Comparison of ENCODE assay signal across 25 cellular contexts in genomic region chr1:226093621-226094020, GRCh38.
"Had no signal": no experiment of that assay in that cellular context is flagged by ENCODE, and none has a peak within 500 bp of the region (broad histone marks: within the 10 kb centered on the region; RNA-seq: fewer than 3 reads in every experiment).

No MANE protein-coding gene starts in this region.

- H3K4me3 ChIP-seq: ascending aorta, esophagus squamous epithelium, heart right ventricle, left ventricle myocardium inferior, lung, mucosa of descending colon, ovary, psoas muscle, right atrium auricular region, spleen, suprapubic skin, tibial artery had no signal

- H3K4me1 ChIP-seq: ascending aorta, heart right ventricle, left ventricle myocardium inferior, psoas muscle, right atrium auricular region, spleen, suprapubic skin, tibial artery had no signal

- H3K36me3 ChIP-seq: ascending aorta, esophagus squamous epithelium, heart right ventricle, left ventricle myocardium inferior, ovary, right atrium auricular region, spleen, suprapubic skin, tibial artery had no signal

- ATAC-seq: heart right ventricle; natural killer cell treated with Interleukin-12 subunit alpha and Interleukin-12 subunit beta and Interleukin-15 and Interleukin-18, amount 100 ng/mL, for 72 hours; psoas muscle had no signal

- H3K27ac ChIP-seq: ascending aorta, esophagus squamous epithelium, heart right ventricle, left ventricle myocardium inferior, ovary, psoas muscle, right atrium auricular region, spleen, suprapubic skin, tibial artery had no signal

- H3K27me3 ChIP-seq: ascending aorta, esophagus squamous epithelium, heart right ventricle, ovary, right atrium auricular region, spleen, suprapubic skin, tibial artery had no signal

- H3K9me3 ChIP-seq: ascending aorta, esophagus squamous epithelium, heart right ventricle, left ventricle myocardium inferior, mucosa of descending colon, ovary, psoas muscle, right atrium auricular region, spleen, suprapubic skin, tibial artery had no signal

- DNase-seq: activated CD4-positive, alpha-beta memory T cell treated with anti-CD3 and anti-CD28 coated beads for 36 hours; activated CD4-positive, alpha-beta T cell treated with anti-CD3 and anti-CD28 coated beads, Interleukin-2, amount 10 ng/mL, durations not matched to agents 24 days and 14 days; activated CD4-positive, CD25-positive, alpha-beta regulatory T cell treated with anti-CD3 and anti-CD28 coated beads, Interleukin-2, amount 50 U/mL, for 72 hours; activated CD8-positive, alpha-beta memory T cell treated with anti-CD3 and anti-CD28 coated beads, Interleukin-2, amount 50 U/mL, for 48 hours; activated naive CD4-positive, alpha-beta T cell treated with Interleukin-2 at 50 U/mL for 16 hours; activated T-cell treated with anti-CD3 and anti-CD28 coated beads, Interleukin-2, amount 50 U/mL, for 48 hours; caudate nucleus; effector CD4-positive, alpha-beta T cell; esophagus squamous epithelium; foreskin melanocyte; heart right ventricle; left ventricle myocardium inferior; mesendoderm; psoas muscle; spleen; stimulated activated naive CD4-positive, alpha-beta T cell; T-helper 2 cell; tibial artery had no signal
